In the genomic region with DNA sequence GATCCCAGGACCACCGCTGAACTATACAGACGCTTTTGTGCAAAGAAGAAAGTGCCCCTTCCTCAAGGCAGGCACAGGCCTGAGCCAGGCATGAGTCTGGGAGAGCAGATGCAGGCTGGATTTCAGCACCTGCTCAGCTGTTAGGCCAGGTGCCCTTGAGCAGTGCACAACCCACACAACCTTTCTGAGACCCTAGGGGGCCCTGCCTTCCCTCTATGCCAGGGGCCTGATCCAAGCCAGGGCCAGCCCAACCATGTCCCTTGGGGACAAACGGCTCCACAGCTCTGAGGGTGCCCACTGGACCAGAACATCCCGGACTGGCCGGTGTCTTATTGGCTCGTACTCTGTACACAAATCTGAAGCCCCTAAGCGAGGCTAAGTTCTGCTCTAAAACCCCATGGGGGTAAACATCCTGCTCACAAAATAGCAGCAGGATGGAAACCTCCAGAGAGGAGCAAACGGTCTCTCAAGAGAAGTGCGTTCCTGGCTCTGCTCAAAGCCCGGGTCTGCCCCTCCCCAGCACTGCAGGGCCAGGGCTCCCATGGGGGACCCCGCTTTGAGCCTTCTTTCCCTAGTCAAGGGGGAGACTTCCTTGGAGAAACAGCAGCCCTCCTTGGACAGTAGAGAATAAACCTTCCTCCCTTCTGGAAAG, we compare ENCODE assay signal across 12 cellular contexts.
"Had no signal": no experiment of that assay in that cellular context is flagged by ENCODE, and none has a peak within 500 bp of the region (broad histone marks: within the 10 kb centered on the region; RNA-seq: fewer than 3 reads in every experiment).

No MANE protein-coding gene starts in this region.

- H3K79me2 ChIP-seq: hepatocyte had no signal

- H3K27me3 ChIP-seq: body of pancreas, hepatocyte, ovary had no signal

- H3K27ac ChIP-seq: body of pancreas, hepatocyte, ovary had no signal

- H3K4me2 ChIP-seq: hepatocyte had no signal

- H3K4me1 ChIP-seq: body of pancreas had no signal

- H3K9me3 Mint-ChIP-seq: T-helper 1 cell treated with Interleukin-12 subunit alpha and Interleukin-12 subunit beta and Interleukin-4 antibody, amounts not matched to agents 30 μg/mL and 1 μg/mL, for 36 hours had no signal

- H3K27ac Mint-ChIP-seq: nephron; T-helper 1 cell treated with Interleukin-12 subunit alpha and Interleukin-12 subunit beta and Interleukin-4 antibody, amounts not matched to agents 30 μg/mL and 1 μg/mL, for 36 hours had no signal

- H3K36me3 ChIP-seq: ovary, tibial nerve had no signal

- H3K4me3 Mint-ChIP-seq: nephron; T-helper 1 cell treated with Interleukin-12 subunit alpha and Interleukin-12 subunit beta and Interleukin-4 antibody, amounts not matched to agents 30 μg/mL and 1 μg/mL, for 36 hours had no signal

- ATAC-seq: body of pancreas had no signal

- H3K4me3 ChIP-seq: body of pancreas, hepatocyte, ovary, tibial nerve had no signal

- DNase-seq: activated CD4-positive, alpha-beta T cell treated with anti-CD3 and anti-CD28 coated beads for 48 hours; activated CD8-positive, alpha-beta memory T cell treated with anti-CD3 and anti-CD28 coated beads for 24 hours; activated naive CD4-positive, alpha-beta T cell treated with anti-CD3 and anti-CD28 coated beads, Interleukin-2, amount 50 U/mL, for 16 hours; activated T-cell treated with anti-CD3 and anti-CD28 coated beads for 4 hours; body of pancreas; erythroblast; stimulated activated CD4-positive, alpha-beta T cell treated with anti-CD3 and anti-CD28 coated beads, Interleukin-4, amount 100 ng/mL, for 24 hours had no signal

- H3K9me3 ChIP-seq: body of pancreas had no signal
